1 cellular context compared by ENCODE assay signal in genomic region chr6:37210313-37210898, GRCh38.
TF ChIP-seq lines count a peak whose summit lies in the region.

No MANE protein-coding gene starts in this region.

TF ChIP-seq in K562, 482 proteins besides CTCF, POLR2A, EP300 and RAD21 (continued from another document and continues in another):
- TF ChIP-seq ZBTB40 (IDR thresholded peaks at IDR 0.05) (no peak), ZBTB40 (CRISPR knock-in tag; IDR thresholded peaks at IDR 0.05) (no peak), ZNF780A (CRISPR knock-in tag; IDR thresholded peaks at IDR 0.05) (no peak), CBX3 (IDR thresholded peaks at IDR 0.05; ENCODE audit: borderline replicate concordance in 1 of 2, low read length in 2 of 2) (peak in 1 of 2 experiments; percentile 55; a peak in 1 of 3 replicates), IRF2 (CRISPR knock-in tag; IDR thresholded peaks at IDR 0.05) (no peak), ETV6 (IDR thresholded peaks at IDR 0.05; ENCODE audit: borderline replicate concordance in 1 of 2, low read depth in 2 of 2, low read length in 1 of 2) (no peak), ETV6 (CRISPR knock-in tag; IDR thresholded peaks at IDR 0.05; ENCODE audit: borderline replicate concordance) (no peak), ARNT (IDR thresholded peaks at IDR 0.05) (peak; percentile 72 to 78; a peak in 3 of 4 replicates), POLR2AphosphoS2 (IDR thresholded peaks at IDR 0.05; ENCODE audit: low read length) (no peak), ZNF121 (CRISPR knock-in tag; conservative IDR thresholded peaks at IDR 0.05) (peak; percentile 100), ARID2 (IDR thresholded peaks at IDR 0.05) (peak; percentile 100), HIVEP1 (CRISPR knock-in tag; IDR thresholded peaks at IDR 0.05) (0 out of 2 replicates have a peak, but pooled peaks have one; percentile 34), NR2C2 (CRISPR knock-in tag; IDR thresholded peaks at IDR 0.05) (no peak), NR2C2 (tag; IDR thresholded peaks at IDR 0.05) (peak; percentile 59), FOSL1 (tag; conservative IDR thresholded peaks at IDR 0.05) (peak; percentile 53; the same call in 1 of the 2 replicates), TAL1 (IDR thresholded peaks at IDR 0.05) (peak; percentile 13; the same call in 1 of the 2 replicates), DPF2 (IDR thresholded peaks at IDR 0.05) (peak; percentile 50), RCOR1 (IDR thresholded peaks at IDR 0.05; ENCODE audit: borderline replicate concordance in 1 of 2, low read depth in 2 of 2, low read length in 2 of 2) (peak; percentile 11 to 76; a peak in 3 of 4 replicates), TRIM25 (IDR thresholded peaks at IDR 0.05; ENCODE audit: borderline replicate concordance) (no peak), ZNF609 (CRISPR knock-in tag; IDR thresholded peaks at IDR 0.05; ENCODE audit: borderline replicate concordance) (no peak), HMBOX1 (IDR thresholded peaks at IDR 0.05) (peak; percentile 72), MYC (IDR thresholded peaks at IDR 0.05; ENCODE audit: low read depth, low read length) (peak; percentile 24; the same call in 1 of the 2 replicates), MYC (CRISPR knock-in tag; IDR thresholded peaks at IDR 0.05; ENCODE audit: borderline replicate concordance, low read depth) (no peak), ZNF318 (IDR thresholded peaks at IDR 0.05; ENCODE audit: borderline replicate concordance in 1 of 2, low read depth in 1 of 2) (0 out of 4 replicates have a peak, but pooled peaks of 1 of the 2 experiments have one; percentile 17), STAG1 (CRISPR knock-in tag; IDR thresholded peaks at IDR 0.05; ENCODE audit: borderline replicate concordance) (peak; percentile 99), ARID1B (IDR thresholded peaks at IDR 0.05) (peak; percentile 63), RB1 (IDR thresholded peaks at IDR 0.05; ENCODE audit: low read depth) (peak; percentile 90; the same call in 1 of the 2 replicates), NCOA1 (IDR thresholded peaks at IDR 0.05; ENCODE audit: low read depth) (peak; percentile 35; the same call in 1 of the 2 replicates), RNF2 (IDR thresholded peaks at IDR 0.05) (peak; percentile 53; the same call in 1 of the 2 replicates), RBM14 (IDR thresholded peaks at IDR 0.05; ENCODE audit: borderline replicate concordance, insufficient read depth, low read depth, low read length) (no peak), NFRKB (IDR thresholded peaks at IDR 0.05; ENCODE audit: low read depth) (0 out of 2 replicates have a peak, but pooled peaks have one; percentile 24), TSC22D4 (tag; IDR thresholded peaks at IDR 0.05) (no peak), ZNF77 (CRISPR knock-in tag; IDR thresholded peaks at IDR 0.05) (no peak), L3MBTL2 (IDR thresholded peaks at IDR 0.05) (peak; percentile 38; the same call in 1 of the 2 replicates)
